ENCODE assay signal across 13 cellular contexts in genomic region chr11:126431401-126432064, GRCh38.
DNase-seq lines count a peak whose midpoint lies in the region; ATAC-seq and TF ChIP-seq lines count a peak whose summit lies in the region.
"Had no signal": no experiment of that assay in that cellular context is flagged by ENCODE, and none has a peak within 500 bp of the region (broad histone marks: within the 10 kb centered on the region; RNA-seq: fewer than 3 reads in every experiment).

No MANE protein-coding gene starts in this region.

- H3K14ac ChIP-seq in neuronal stem cell (ENCODE audit: low read length), result peak overlapping the region; percentile 91

- peak overlapping the region; percentile 41 for H2BK15ac ChIP-seq in neuronal stem cell (ENCODE audit: low read length)

- POLR2A ChIA-PET in AG04450 (lab: Yijun Ruan, JAX), result interaction anchor here (0.8 kb wide), 1 partner anchor 76 kb away, joined by 3 read pairs; the partner anchor contains the start of gene ST3GAL4

- peak overlapping the region; percentile 73 for H2BK5ac ChIP-seq in neuronal stem cell (ENCODE audit: low read length)

- peak overlapping the region; percentile 17 for H3K23ac ChIP-seq in neuronal stem cell (ENCODE audit: low read depth, low read length, poor library complexity)

- H3K4me3 ChIP-seq in AG04450 (ENCODE audit: low read depth, low read length) (no peak overlapping the region), neuronal stem cell (ENCODE audit: low read length in 2 of 2) (no peak overlapping the region)

- peak overlapping the region; percentile 45 for H2AK5ac ChIP-seq in neuronal stem cell (ENCODE audit: low read depth, low read length)

- H2AFZ ChIP-seq in neuronal stem cell (ENCODE audit: low read length), result no peak overlapping the region

- no peak overlapping the region for H2BK120ac ChIP-seq in neuronal stem cell (ENCODE audit: low read depth, low read length)

- no peak for ATAC-seq in GM21515 (IDR thresholded peaks at IDR 0.05; ENCODE audit: unreplicated experiment)

- WGBS in neuronal stem cell (ENCODE audit: extremely low coverage in 2 of 2, insufficient read length in 2 of 2, insufficient replicate concordance in 1 of 2), 2 donors, result no CpG with 5 or more reads among the region's 23 CpGs

- no peak for TF ChIP-seq CTCF in AG04450 (IDR thresholded peaks at IDR 0.05; ENCODE audit: low read depth, low read length)

- peaks cover 3 to 16% of the 10 kb centered on the region in 2 donors for H3K4me1 ChIP-seq in neuronal stem cell (ENCODE audit: control insufficient read depth in 2 of 2, insufficient read depth in 1 of 2, low read depth in 1 of 2, low read length in 2 of 2)

- H4K8ac ChIP-seq in neuronal stem cell (ENCODE audit: low read depth, low read length), result no peak overlapping the region

- no peaks in the 10 kb centered on the region for H3K36me3 ChIP-seq in neuronal stem cell (replicated peaks in 1 of 2; ENCODE audit: control insufficient read depth in 2 of 2, insufficient read depth in 2 of 2, low read length in 2 of 2)

- H2BK12ac ChIP-seq in neuronal stem cell (ENCODE audit: low read length), result no peak overlapping the region

- H3K9me3 ChIP-seq in AG04450 (ENCODE audit: control insufficient read depth, insufficient read depth, low read length) (no peaks in the 10 kb centered on the region; the same call in 1 of the 2 replicates), neuronal stem cell (replicated peaks in 1 of 2; ENCODE audit: control insufficient read depth in 2 of 2, insufficient read depth in 1 of 2, low read depth in 1 of 2, low read length in 2 of 2) (no peaks in the 10 kb centered on the region)

- DNase-seq in AG04450 (ENCODE audit: low read depth, low spot score), result no peak
- DNase-seq in NCI-H460 (ENCODE audit: extremely low read depth, low read depth), result peak; percentile 55
- DNase-seq in fibroblast of gingiva (ENCODE audit: low read depth), result peak; percentile 76
- no peak for DNase-seq in neuronal stem cell (ENCODE audit: low spot score)
- no peak for DNase-seq in SHP77 (lab: John Stamatoyannopoulos, UW)
- DNase-seq in middle frontal gyrus (ENCODE audit: extremely low spot score, low spot score), result no peak
- no peak for DNase-seq in GF-D8 (lab: John Stamatoyannopoulos, UW)
- DNase-seq: activated CD4-positive, alpha-beta T cell treated with anti-CD3 and anti-CD28 coated beads, Interleukin-2, amount 10 ng/mL, durations not matched to agents 7 days and 5 days; CD4-positive, CD25-positive, alpha-beta regulatory T cell; central memory CD4-positive, alpha-beta T cell; NCI-H510A; stimulated activated naive CD4-positive, alpha-beta T cell had no signal

- H4K91ac ChIP-seq in neuronal stem cell (ENCODE audit: low read depth, low read length, poor library complexity), result peak overlapping the region; percentile 1

- H3K18ac ChIP-seq in neuronal stem cell (ENCODE audit: low read length), result peak overlapping the region; percentile 63

- H3K4ac ChIP-seq in neuronal stem cell (ENCODE audit: low read length), result no peak overlapping the region

- H3K27ac ChIP-seq in AG04450 (ENCODE audit: low read depth, low read length) (peak overlapping the region; percentile 21), neuronal stem cell (replicated peaks; ENCODE audit: low read length) (no peak overlapping the region)

- CTCF ChIA-PET in AG04450 (lab: Charles Lee), result interaction anchor here (1.4 to 3.3 kb wide), 7 partner anchors 8 to 914 kb away, joined by 3 to 25 read pairs (median 8); no protein-coding TSS in a partner anchor

- no peak overlapping the region for H3K4me2 ChIP-seq in neuronal stem cell (ENCODE audit: insufficient read depth, low read length, poor library complexity, severe bottlenecking)

- no peaks in the 10 kb centered on the region for H3K27me3 ChIP-seq in AG04450 (ENCODE audit: control insufficient read depth, insufficient read depth, low read length)
- no peaks in the 10 kb centered on the region for H3K27me3 ChIP-seq in neuronal stem cell (ENCODE audit: control insufficient read depth in 3 of 3, insufficient read depth in 3 of 3, low read depth in 1 of 3, low read length in 3 of 3)

- no peaks in the 10 kb centered on the region for H3K79me1 ChIP-seq in neuronal stem cell (ENCODE audit: low read depth, low read length)

- H3K9ac ChIP-seq in neuronal stem cell (ENCODE audit: low read depth, low read length, poor library complexity), result no peak overlapping the region

Comparison
In these comparisons a context has a peak if more than half of its experiments do, and no peak if none do; other contexts are left out.
1. DNase-seq: peak in NCI-H460 (single experiment) and fibroblast of gingiva (single experiment); none in AG04450 (single experiment), neuronal stem cell (single experiment), SHP77 (0 of 2), middle frontal gyrus (single experiment) and GF-D8 (single experiment).